In the genomic region with DNA sequence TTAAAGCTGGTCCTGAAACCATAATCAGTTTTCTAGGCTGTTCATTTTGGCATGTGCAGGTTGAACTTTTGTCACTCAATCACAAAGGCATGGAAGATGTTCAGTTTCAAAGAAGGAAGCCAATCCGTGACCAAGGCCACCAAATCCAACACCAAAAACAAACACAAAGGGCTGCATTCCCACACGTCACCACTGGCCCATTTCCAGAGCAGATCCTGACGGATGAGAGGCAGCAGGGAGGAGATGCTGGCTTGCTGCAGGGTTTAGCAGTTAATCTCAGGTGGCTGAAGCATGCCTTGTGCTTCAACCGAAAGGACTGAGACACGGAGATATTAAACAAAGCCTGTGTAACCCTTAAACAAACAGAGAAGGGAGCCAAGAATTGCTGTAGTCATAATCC, we compare ENCODE assay signal across 13 cellular contexts.
A peak's percentile ranks its signal among the peaks of the same experiment; 100 is the strongest.
DNase-seq lines count a peak whose midpoint lies in the region; ATAC-seq and TF ChIP-seq lines count a peak whose summit lies in the region.
"Had no signal": no experiment of that assay in that cellular context is flagged by ENCODE, and none has a peak within 500 bp of the region (broad histone marks: within the 10 kb centered on the region; RNA-seq: fewer than 3 reads in every experiment).

No MANE protein-coding gene starts in this region.

- TF ChIP-seq CTCF in fibroblast of villous mesenchyme (IDR thresholded peaks at IDR 0.05; ENCODE audit: insufficient read depth, low read depth, low read length) = peak; percentile 6

- H3K36me3 ChIP-seq in muscle layer of duodenum (ENCODE audit: control insufficient read depth in 1 of 2, insufficient read depth in 2 of 2, low read length in 2 of 2) = no peaks in the 10 kb centered on the region
- H3K36me3 ChIP-seq: BLaER1 treated with 17β-estradiol and CSF1 and Interleukin-3, amounts not matched to agents 10 nM and 100 nM; Peyer's patch had no signal

- no peaks in the 10 kb centered on the region for H3K9me3 ChIP-seq in muscle layer of duodenum (ENCODE audit: control insufficient read depth in 1 of 2, low read length in 2 of 2)
- H3K9me3 ChIP-seq: BLaER1 treated with 17β-estradiol and CSF1 and Interleukin-3, amounts not matched to agents 10 nM and 100 nM; Peyer's patch had no signal

- H3K27ac ChIP-seq in muscle layer of duodenum (ENCODE audit: low read length) = peak overlapping the region; percentile 43
- H3K27ac ChIP-seq: BLaER1 treated with 17β-estradiol and CSF1 and Interleukin-3, amounts not matched to agents 10 nM and 100 nM had no signal

- H3K4me3 ChIP-seq in fibroblast of villous mesenchyme (ENCODE audit: low read depth, low read length) (no peak overlapping the region), muscle layer of duodenum (ENCODE audit: low read depth in 1 of 2, low read length in 2 of 2) (no peak overlapping the region)
- H3K4me3 ChIP-seq: BLaER1 treated with 17β-estradiol and CSF1 and Interleukin-3, amounts not matched to agents 10 nM and 100 nM; Peyer's patch had no signal

- H3K4me1 ChIP-seq in muscle layer of duodenum (ENCODE audit: control insufficient read depth in 1 of 2, insufficient read depth in 2 of 2, low read length in 2 of 2) = peaks cover 0 to 21% of the 10 kb centered on the region in 2 donors
- H3K4me1 ChIP-seq: BLaER1 treated with 17β-estradiol and CSF1 and Interleukin-3, amounts not matched to agents 10 nM and 100 nM; Peyer's patch had no signal

- ATAC-seq in GM19324 (IDR thresholded peaks at IDR 0.05; ENCODE audit: low FRiP score, unreplicated experiment) (no peak), HG02623 (IDR thresholded peaks at IDR 0.05; ENCODE audit: unreplicated experiment) (no peak)
- ATAC-seq: naive thymus-derived CD8-positive, alpha-beta T cell had no signal

- DNase-seq in AG08395 (ENCODE audit: low spot score) (peak; percentile 22), RKO (ENCODE audit: low spot score) (peak; percentile 1), fibroblast of villous mesenchyme (ENCODE audit: low read depth) (no peak), cerebellum (ENCODE audit: low spot score) (no peak)
- no peak for DNase-seq in activated T-cell treated with anti-CD3 and anti-CD28 coated beads, Interleukin-2, amount 50 U/mL, for 48 hours
- DNase-seq: activated CD4-positive, alpha-beta T cell treated with anti-CD3 and anti-CD28 coated beads, Interleukin-2, amount 50 U/mL, for 48 hours; naive thymus-derived CD8-positive, alpha-beta T cell; NCI-H146 had no signal

- H3K27me3 ChIP-seq in muscle layer of duodenum (ENCODE audit: low read depth, low read length) = no peaks in the 10 kb centered on the region
- H3K27me3 ChIP-seq: BLaER1 treated with 17β-estradiol and CSF1 and Interleukin-3, amounts not matched to agents 10 nM and 100 nM; Peyer's patch had no signal

Comparison
In these comparisons a context has a peak if more than half of its experiments do, and no peak if none do; other contexts are left out.
1. DNase-seq: peak in AG08395 (single experiment) and RKO (single experiment); none in fibroblast of villous mesenchyme (single experiment), cerebellum (single experiment) and activated T-cell treated with anti-CD3 and anti-CD28 coated beads, Interleukin-2, amount 50 U/mL, for 48 hours (0 of 2).